9 cellular contexts compared by ENCODE assay signal in the genomic region with DNA sequence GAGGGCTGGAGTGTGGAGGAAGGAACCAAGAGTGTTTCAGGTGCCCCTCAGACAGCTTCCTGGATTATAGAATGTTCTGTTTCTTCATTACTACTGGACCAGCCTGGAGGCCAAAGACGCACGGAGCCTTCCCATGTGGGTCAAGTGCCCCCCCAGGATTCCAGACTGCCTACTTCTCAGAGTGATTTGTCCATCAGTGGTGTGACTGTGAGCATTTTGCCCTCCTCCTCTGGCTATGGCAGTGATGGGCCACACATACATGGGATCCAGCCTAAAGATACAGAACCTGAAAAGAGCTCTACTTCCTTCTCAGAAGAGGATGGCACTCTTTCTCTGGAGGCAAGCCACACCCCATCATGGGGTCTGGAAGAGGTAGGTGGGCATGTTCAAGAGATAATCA.
DNase-seq lines count a peak whose midpoint lies in the region; ATAC-seq and TF ChIP-seq lines count a peak whose summit lies in the region.
"Had no signal": no experiment of that assay in that cellular context is flagged by ENCODE, and none has a peak within 500 bp of the region (broad histone marks: within the 10 kb centered on the region; RNA-seq: fewer than 3 reads in every experiment).

No MANE protein-coding gene starts in this region.

- peaks cover 40% of the 10 kb centered on the region for H3F3A ChIP-seq in smooth muscle cell (ENCODE audit: low read depth)

- H2AFZ ChIP-seq in OCI-LY3 (ENCODE audit: low read depth, low read length) (no peak overlapping the region), smooth muscle cell (ENCODE audit: low read depth) (no peak overlapping the region)

- intact Hi-C loops in thyroid gland (cut with DNase I) = no loop called here
- intact Hi-C loops in right lobe of liver (cut with DNase I) = no loop called here

- H3K9me3 ChIP-seq in OCI-LY3 (ENCODE audit: insufficient read depth, low read length) (no peaks in the 10 kb centered on the region), smooth muscle cell (replicated peaks; ENCODE audit: low read depth) (no peaks in the 10 kb centered on the region), thyroid gland (no peaks in the 10 kb centered on the region), right lobe of liver (no peaks in the 10 kb centered on the region)

- H3K4me1 ChIP-seq in OCI-LY3 (ENCODE audit: low read length) (peaks cover 60% of the 10 kb centered on the region), smooth muscle cell (ENCODE audit: low read depth) (peaks cover 60% of the 10 kb centered on the region), thyroid gland (peaks cover 14 to 33% of the 10 kb centered on the region in 2 donors), right lobe of liver (peaks cover 0 to 11% (median 6%) of the 10 kb centered on the region in 4 donors)

- H3K4me2 ChIP-seq in OCI-LY3 (ENCODE audit: low read length) (peak overlapping the region; percentile 71), smooth muscle cell (peak overlapping the region; percentile 84)

- H3K27me3 ChIP-seq in OCI-LY3 (ENCODE audit: low read depth, low read length) = no peaks in the 10 kb centered on the region
- H3K27me3 ChIP-seq in smooth muscle cell (ENCODE audit: low read depth) = no peaks in the 10 kb centered on the region
- H3K27me3 ChIP-seq in thyroid gland = no peaks in the 10 kb centered on the region
- H3K27me3 ChIP-seq in right lobe of liver = no peaks in the 10 kb centered on the region

- H3K4me3 ChIP-seq in OCI-LY3 (ENCODE audit: low read length) = peak overlapping the region; percentile 69
- H3K4me3 ChIP-seq in fibroblast of mammary gland (ENCODE audit: control insufficient read depth, low read depth, low read length) = peak overlapping the region; percentile 20
- H3K4me3 ChIP-seq in smooth muscle cell = peak overlapping the region; percentile 17
- no peak overlapping the region for H3K4me3 ChIP-seq in thyroid gland (replicated peaks in 1 of 3)
- H3K4me3 ChIP-seq in right lobe of liver = no peak overlapping the region

- DNase-seq in fibroblast of mammary gland (ENCODE audit: low read depth) (no peak), smooth muscle cell (lab: John Stamatoyannopoulos, UW; ENCODE audit: unreplicated experiment) (no peak), HUDEP-2 (lab: John Stamatoyannopoulos, UW; ENCODE audit: unreplicated experiment in 76 of 76) (no peak), thyroid gland (no peak), NCI-H1092 treated with DMSO at 0.1 percent for 48 hours (lab: John Stamatoyannopoulos, UW) (no peak), right lobe of liver (no peak)
- DNase-seq: activated T-cell treated with anti-CD3 and anti-CD28 coated beads, Interleukin-2, amount 50 U/mL, for 1 hour had no signal

- H3K27ac ChIP-seq in OCI-LY3 (ENCODE audit: low read length) = peak overlapping the region; percentile 68
- peak overlapping the region; percentile 78 for H3K27ac ChIP-seq in smooth muscle cell (ENCODE audit: low read depth)
- peak overlapping the region in 1 of 3 donors; percentile 78 for H3K27ac ChIP-seq in thyroid gland
- H3K27ac ChIP-seq in right lobe of liver = no peak overlapping the region

- no peak for TF ChIP-seq CTCF in OCI-LY3 (IDR thresholded peaks at IDR 0.05; ENCODE audit: low read depth, low read length)
- no peak for TF ChIP-seq CTCF in fibroblast of mammary gland (conservative IDR thresholded peaks at IDR 0.05; ENCODE audit: control insufficient read depth, insufficient read depth, low read depth, low read length)
- TF ChIP-seq CTCF in smooth muscle cell (IDR thresholded peaks at IDR 0.05; ENCODE audit: borderline replicate concordance, insufficient read depth, poor library complexity, severe bottlenecking) = no peak
- TF ChIP-seq CTCF in thyroid gland (IDR thresholded peaks at IDR 0.05) = no peak
- TF ChIP-seq CTCF in right lobe of liver (IDR thresholded peaks at IDR 0.05) = no peak

- TF ChIP-seq POLR2A in thyroid gland (IDR thresholded peaks at IDR 0.05) = no peak
- no peak for TF ChIP-seq POLR2A in right lobe of liver (IDR thresholded peaks at IDR 0.05)

- H3K79me2 ChIP-seq in OCI-LY3 (ENCODE audit: low read length) = peaks cover 50% of the 10 kb centered on the region
- H3K79me2 ChIP-seq in smooth muscle cell (ENCODE audit: low read depth) = peaks cover 80% of the 10 kb centered on the region

- no peaks in the 10 kb centered on the region for H3K36me3 ChIP-seq in OCI-LY3 (replicated peaks; ENCODE audit: low read depth, low read length)
- H3K36me3 ChIP-seq in smooth muscle cell (ENCODE audit: low read depth) = no peaks in the 10 kb centered on the region
- H3K36me3 ChIP-seq in thyroid gland = no peaks in the 10 kb centered on the region
- H3K36me3 ChIP-seq in right lobe of liver = no peaks in the 10 kb centered on the region

- ATAC-seq in GM19035 (IDR thresholded peaks at IDR 0.05; ENCODE audit: unreplicated experiment) = peak; percentile 6
- no peak for ATAC-seq in right lobe of liver

- H4K20me1 ChIP-seq in OCI-LY3 (ENCODE audit: insufficient read depth, low read length) (no peaks in the 10 kb centered on the region), smooth muscle cell (ENCODE audit: low read depth) (peaks cover 94% of the 10 kb centered on the region)

- peak overlapping the region; percentile 34; the same call in 1 of the 2 replicates for H3K9ac ChIP-seq in OCI-LY3 (ENCODE audit: low read length)
- peak overlapping the region; percentile 46 for H3K9ac ChIP-seq in smooth muscle cell (ENCODE audit: low read depth)

- WGBS in smooth muscle cell (ENCODE audit: low lambda C conversion rate) = 81% methylated on average over 2 of the region's 2 CpGs
- 65 to 75% methylated on average over 2 of the region's 2 CpGs for WGBS in thyroid gland, 2 donors
- 50% methylated on average over 2 of the region's 2 CpGs for WGBS in right lobe of liver (ENCODE audit: insufficient coverage, low coverage, low lambda C conversion rate, missing lambda C conversion rate)

Comparison
In these comparisons a context has a peak if more than half of its experiments do, and no peak if none do; other contexts are left out.
1. H3K27ac ChIP-seq: peak in OCI-LY3 (single experiment) and smooth muscle cell (single experiment); none in right lobe of liver (0 of 3).
2. H3K4me3 ChIP-seq: peak in OCI-LY3 (single experiment), fibroblast of mammary gland (single experiment) and smooth muscle cell (single experiment); none in thyroid gland (0 of 3) and right lobe of liver (0 of 3).